In genomic region chr2:241895732-241896641, GRCh38 we compare ENCODE assay signal across 8 cellular contexts. TPM values are rescaled to one million over a fixed set of nuclear protein-coding genes. Genes with fewer than 3 reads are reported as not detected.
A peak's percentile ranks its signal among the peaks of the same experiment; 100 is the strongest.
DNase-seq lines count a peak whose midpoint lies in the region; ATAC-seq lines count a peak whose summit lies in the region.

No MANE protein-coding gene starts in this region.

- peak overlapping the region; percentile 60 for H3K4me3 Mint-ChIP-seq in central memory CD8-positive, alpha-beta T cell

- peaks cover 0 to 35% (median 14%) of the 10 kb centered on the region in 11 experiments; a peak in 15 of 22 replicates for H3K36me3 ChIP-seq in BLaER1 treated with 17β-estradiol and CSF1 and Interleukin-3, amounts not matched to agents 10 nM and 100 nM

- H3K9me3 Mint-ChIP-seq in central memory CD8-positive, alpha-beta T cell = no peaks in the 10 kb centered on the region

- H3K9ac ChIP-seq in BLaER1 treated with 17β-estradiol and CSF1 and Interleukin-3, amounts not matched to agents 10 nM and 100 nM = peak overlapping the region in 2 of 11 experiments; percentile 22 to 33; a peak in 3 of 22 replicates

- H3K27ac ChIP-seq in BLaER1 treated with 17β-estradiol and CSF1 and Interleukin-3, amounts not matched to agents 10 nM and 100 nM = peak overlapping the region in 6 of 11 experiments; percentile 17 to 60 (median 42); a peak in 9 of 22 replicates

- peaks cover 0 to 95% (median 89%) of the 10 kb centered on the region in 11 experiments; a peak in 18 of 22 replicates for H4K20me1 ChIP-seq in BLaER1 treated with 17β-estradiol and CSF1 and Interleukin-3, amounts not matched to agents 10 nM and 100 nM

- peak overlapping the region in 4 of 11 experiments; percentile 3 to 24 (median 8); a peak in 4 of 22 replicates for H3K4me2 ChIP-seq in BLaER1 treated with 17β-estradiol and CSF1 and Interleukin-3, amounts not matched to agents 10 nM and 100 nM

- H3K27me3 ChIP-seq in BLaER1 treated with 17β-estradiol and CSF1 and Interleukin-3, amounts not matched to agents 10 nM and 100 nM = 0 out of 22 replicates have a peak, but pooled peaks cover 0 to 2% (median 0%) of the 10 kb centered on the region in 11 experiments

- H3K27ac Mint-ChIP-seq in central memory CD8-positive, alpha-beta T cell (ENCODE audit: low read depth) = peak overlapping the region; percentile 79

- peak; percentile 60 for DNase-seq in NCI-H2196 (lab: John Stamatoyannopoulos, UW; ENCODE audit: unreplicated experiment)
- no peak for DNase-seq in central memory CD8-positive, alpha-beta T cell (ENCODE audit: low spot score in 2 of 2)
- DNase-seq in mesenteric fat pad (ENCODE audit: low spot score) = peak; percentile 83
- DNase-seq in MV-4-11 (lab: John Stamatoyannopoulos, UW) = no peak
- DNase-seq in NCI-H510A (lab: John Stamatoyannopoulos, UW) = no peak
- no peak for DNase-seq in middle frontal gyrus (ENCODE audit: extremely low spot score, low spot score)

- H3K4me1 Mint-ChIP-seq in central memory CD8-positive, alpha-beta T cell = peaks cover 6% of the 10 kb centered on the region

- peaks cover 22% of the 10 kb centered on the region for H3K36me3 Mint-ChIP-seq in central memory CD8-positive, alpha-beta T cell (ENCODE audit: insufficient read depth)

- H3K4me3 ChIP-seq in BLaER1 treated with 17β-estradiol and CSF1 and Interleukin-3, amounts not matched to agents 10 nM and 100 nM = no peak overlapping the region

- ATAC-seq in central memory CD8-positive, alpha-beta T cell (replicated peaks; ENCODE audit: extremely low read depth, poor library complexity, severe bottlenecking) = peak; percentile 24
- ATAC-seq in GM21717 (IDR thresholded peaks at IDR 0.05; ENCODE audit: unreplicated experiment) = no peak

- no peaks in the 10 kb centered on the region for H3K27me3 Mint-ChIP-seq in central memory CD8-positive, alpha-beta T cell

- H3K9me3 ChIP-seq in BLaER1 treated with 17β-estradiol and CSF1 and Interleukin-3, amounts not matched to agents 10 nM and 100 nM (replicated peaks in 1 of 11) = no peaks in the 10 kb centered on the region

- peaks cover 11 to 76% (median 55%) of the 10 kb centered on the region in 10 experiments for H3K4me1 ChIP-seq in BLaER1 treated with 17β-estradiol and CSF1 and Interleukin-3, amounts not matched to agents 10 nM and 100 nM

RNA-seq across cellular contexts. Expression of gene RTP5, which starts 26.5 kb away (rescaled TPM):
- not detected for total RNA-seq in mesenteric fat pad

RNA-seq across cellular contexts. Expression of gene PDCD1, which starts 37.3 kb away (rescaled TPM):
- 0.42 TPM for total RNA-seq in mesenteric fat pad

Comparison
In these comparisons a context has a peak if more than half of its experiments do, and no peak if none do; other contexts are left out.
1. DNase-seq: peak in NCI-H2196 (single experiment) and mesenteric fat pad (single experiment); none in central memory CD8-positive, alpha-beta T cell (0 of 2), MV-4-11 (single experiment), NCI-H510A (single experiment) and middle frontal gyrus (single experiment).